8 cellular contexts compared by ENCODE assay signal in the genomic region with DNA sequence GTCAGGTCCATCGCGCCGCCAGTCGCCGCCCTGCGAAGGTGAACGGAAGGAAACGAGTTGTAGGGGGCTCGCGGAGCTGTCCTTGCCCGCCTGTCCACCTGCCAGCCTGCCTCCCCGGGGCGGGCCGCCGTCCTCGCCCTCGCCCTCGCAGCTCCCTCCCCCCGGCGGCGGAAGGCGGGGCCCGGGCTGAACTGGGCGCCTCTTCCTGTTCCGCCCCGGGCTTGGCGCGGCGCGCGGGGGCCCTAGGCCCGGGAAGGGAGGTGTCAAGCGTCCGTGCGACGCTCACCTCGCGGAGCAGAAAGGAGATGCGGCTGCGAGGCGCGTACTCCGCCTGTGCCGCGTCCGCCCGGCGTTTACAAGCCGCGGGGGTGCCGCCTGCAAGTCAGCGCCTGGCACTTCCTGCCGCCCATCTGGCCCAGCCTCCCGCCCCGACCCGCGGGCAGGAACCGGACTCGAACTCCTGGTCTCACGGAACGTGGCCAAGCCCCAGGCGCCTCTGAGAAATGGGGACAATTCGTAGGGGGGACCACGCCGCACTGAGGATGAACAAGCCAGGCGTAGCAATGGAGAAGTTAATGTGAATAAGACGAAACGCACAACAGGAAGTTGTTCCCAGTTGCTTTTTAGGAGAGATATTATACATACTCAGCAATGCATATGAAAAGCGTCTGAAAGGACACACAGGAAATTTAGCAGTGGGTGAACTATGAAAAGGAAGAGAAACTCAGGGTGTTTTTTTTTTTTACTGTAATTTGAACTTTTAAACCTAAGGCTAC. TPM values are rescaled to one million over a fixed set of nuclear protein-coding genes. Genes with fewer than 3 reads are reported as not detected.
DNase-seq lines count a peak whose midpoint lies in the region; ATAC-seq and TF ChIP-seq lines count a peak whose summit lies in the region.

A gene (minus strand): TSS at position 108 of the 776 bp plus-strand sequence. CDS start 97 bp downstream, at position 11.

- H3K9me3 ChIP-seq in right lobe of liver = no peaks in the 10 kb centered on the region

- TF ChIP-seq CTCF in C4-2B (conservative IDR thresholded peaks at IDR 0.05) (no peak; the same call in 1 of the 2 replicates), right lobe of liver (IDR thresholded peaks at IDR 0.05) (peak in 1 of 4 donors; percentile 13)

- WGBS in right lobe of liver (ENCODE audit: insufficient coverage, low coverage, low lambda C conversion rate, missing lambda C conversion rate) = 0% methylated on average over 11 of the region's 69 CpGs

- no peaks in the 10 kb centered on the region for H3K27me3 ChIP-seq in right lobe of liver

- H3K27ac ChIP-seq in C4-2B = peak within 1 kb of the TSS; percentile 89
- peak within 1 kb of the TSS; percentile 99 to 100 (median 99) for H3K27ac ChIP-seq in right lobe of liver

- TF ChIP-seq POLR2A in right lobe of liver (IDR thresholded peaks at IDR 0.05) = peak; percentile 94

- ATAC-seq in GM19328 (IDR thresholded peaks at IDR 0.05; ENCODE audit: unreplicated experiment) (peak; percentile 59), HG03469 (IDR thresholded peaks at IDR 0.05; ENCODE audit: unreplicated experiment) (peak; percentile 35), right lobe of liver (peak; percentile 82 to 90 (median 85))

- DNase-seq in NCI-H748 (lab: John Stamatoyannopoulos, UW; ENCODE audit: unreplicated experiment) (peak; percentile 92), dermis microvascular lymphatic vessel endothelial cell (ENCODE audit: low read depth in 2 of 2) (peak; percentile 45 to 88), right lobe of liver (peak; percentile 94)
- peak; percentile 73 to 75 for DNase-seq in activated CD4-positive, alpha-beta T cell treated with anti-CD3 and anti-CD28 coated beads, Interleukin-2, amount 50 U/mL, for 4 hours
- peak; percentile 81 to 89 for DNase-seq in stimulated activated CD4-positive, alpha-beta T cell treated with anti-CD3 and anti-CD28 coated beads, Interleukin-4, amount 100 ng/mL, for 4 hours

- peak within 1 kb of the TSS; percentile 86 to 98 (median 92) for H3K4me3 ChIP-seq in right lobe of liver

- peaks cover 0 to 60% (median 14%) of the 10 kb centered on the region in 4 donors for H3K36me3 ChIP-seq in right lobe of liver

- intact Hi-C loops in right lobe of liver (cut with DNase I) = loop anchor here in 1 of 2 donors (5.0 kb wide), 1 partner anchor 40 kb away; a partner anchor contains a TSS

- H3K4me1 ChIP-seq in right lobe of liver = peaks cover 0 to 24% (median 4%) of the 10 kb centered on the region in 4 donors

RNA-seq across cellular contexts. Expression of the gene that starts here (rescaled TPM):
- total RNA-seq in dermis microvascular lymphatic vessel endothelial cell (16.7 and 29.0 TPM in 2 replicates), right lobe of liver (10 to 100 TPM; 22.3 to 37.1 (median 30.2) TPM)

Comparison
In these comparisons a context has a peak if more than half of its experiments do, and no peak if none do; other contexts are left out.
1. Peak in every context shown above with its lines: DNase-seq, ATAC-seq, H3K4me3 ChIP-seq and H3K27ac ChIP-seq.
2. ATAC-seq: peak in every context shown above with its lines; median percentile 85 in right lobe of liver; 59 in GM19328; 35 in HG03469.